In the genomic region with DNA sequence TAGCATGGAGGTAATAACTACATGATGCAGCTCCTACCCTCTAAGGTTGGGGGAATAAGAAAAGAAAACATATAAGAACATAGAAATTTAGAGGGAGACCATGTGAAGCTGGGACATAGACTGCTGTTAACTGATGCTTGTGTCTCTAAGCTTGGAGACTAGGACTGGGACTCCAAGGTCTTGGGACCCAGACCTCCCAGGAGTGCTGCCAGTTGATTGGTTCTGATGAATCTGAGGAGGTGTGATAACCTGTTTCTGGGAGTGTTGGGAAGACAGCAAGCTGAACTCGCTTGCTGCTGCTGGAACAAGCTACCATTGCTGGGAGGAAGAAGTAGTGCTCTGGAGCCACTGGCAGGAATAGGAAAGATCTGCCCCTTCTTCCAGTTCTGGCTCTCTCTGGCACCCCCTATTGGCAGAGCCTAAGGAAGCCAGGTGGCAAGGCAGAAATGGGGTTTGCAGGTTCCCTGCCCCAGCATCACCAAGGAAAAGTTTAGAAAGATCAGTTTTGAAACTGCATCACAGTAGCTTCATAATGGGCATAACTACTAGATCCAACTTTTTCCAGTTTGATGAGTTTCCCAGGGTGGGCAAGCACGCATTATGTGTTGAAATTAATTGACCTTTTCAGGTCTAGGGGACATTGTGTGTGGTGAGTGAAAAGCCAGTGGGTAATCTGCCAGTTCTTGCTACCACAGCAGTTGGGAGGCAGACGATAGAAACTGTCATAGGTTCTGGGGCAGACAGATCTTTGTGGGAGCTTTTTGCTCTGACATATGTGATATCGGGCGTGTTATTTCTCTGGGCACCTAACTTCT, we compare ENCODE assay signal across 7 cellular contexts.
DNase-seq lines count a peak whose midpoint lies in the region; TF ChIP-seq lines count a peak whose summit lies in the region.

No MANE protein-coding gene starts in this region.

- H3K9ac ChIP-seq in KMS-11: no peak overlapping the region

- H3K4me2 ChIP-seq in KMS-11: no peak overlapping the region

- H3K27me3 ChIP-seq in KMS-11 (ENCODE audit: insufficient read depth, low read depth): no peaks in the 10 kb centered on the region

- DNase-seq in GM12865 (ENCODE audit: low read depth) (peak; percentile 47), head of caudate nucleus (peak in 22 of 42 donors; percentile 8 to 71 (median 33)), GM03348 (ENCODE audit: low spot score) (no peak), 8988T (no peak)
- DNase-seq in activated CD4-positive, alpha-beta T cell treated with anti-CD3 and anti-CD28 coated beads for 48 hours: peak; percentile 58
- peak; percentile 9 to 14 for DNase-seq in stimulated activated CD8-positive, alpha-beta memory T cell treated with anti-CD3 and anti-CD28 coated beads, Interleukin-2, amount 100 ng/mL, for 48 hours (ENCODE audit: low read depth in 2 of 2)

- intact Hi-C loops in head of caudate nucleus (cut with DNase I): no loop called here

- no peak overlapping the region for H2AFZ ChIP-seq in KMS-11 (ENCODE audit: low read depth)

- peaks cover 19% of the 10 kb centered on the region for H4K20me1 ChIP-seq in KMS-11 (ENCODE audit: insufficient read depth)

- TF ChIP-seq CTCF in GM12865 (IDR thresholded peaks at IDR 0.05; ENCODE audit: insufficient read depth, low read depth, low read length, missing control alignments) (peak; percentile 78), KMS-11 (conservative IDR thresholded peaks at IDR 0.05; ENCODE audit: low read depth, low read length) (peak; percentile 88)

- peaks cover 62% of the 10 kb centered on the region for H3K79me2 ChIP-seq in KMS-11 (ENCODE audit: insufficient read depth, low read depth)

- no peaks in the 10 kb centered on the region for H3K36me3 ChIP-seq in KMS-11 (ENCODE audit: insufficient read depth)

- no peak overlapping the region for H3K4me3 ChIP-seq in GM12865 (ENCODE audit: low read depth, low read length)
- H3K4me3 ChIP-seq in KMS-11 (IDR thresholded peaks at IDR 0.05; ENCODE audit: insufficient read depth, low read depth, low read length): no peak overlapping the region

- no peak overlapping the region for H3K27ac ChIP-seq in KMS-11

- no peaks in the 10 kb centered on the region for H3K4me1 ChIP-seq in KMS-11 (ENCODE audit: low read depth, poor library complexity, severe bottlenecking)

Comparison
In these comparisons a context has a peak if more than half of its experiments do, and no peak if none do; other contexts are left out.
1. DNase-seq: peak in GM12865 (single experiment), activated CD4-positive, alpha-beta T cell treated with anti-CD3 and anti-CD28 coated beads for 48 hours (single experiment), head of caudate nucleus (22 of 42) and stimulated activated CD8-positive, alpha-beta memory T cell treated with anti-CD3 and anti-CD28 coated beads, Interleukin-2, amount 100 ng/mL, for 48 hours (2 of 2); none in GM03348 (single experiment) and 8988T (single experiment).